Comparison of ENCODE assay signal across 1 cellular context in the genomic region with DNA sequence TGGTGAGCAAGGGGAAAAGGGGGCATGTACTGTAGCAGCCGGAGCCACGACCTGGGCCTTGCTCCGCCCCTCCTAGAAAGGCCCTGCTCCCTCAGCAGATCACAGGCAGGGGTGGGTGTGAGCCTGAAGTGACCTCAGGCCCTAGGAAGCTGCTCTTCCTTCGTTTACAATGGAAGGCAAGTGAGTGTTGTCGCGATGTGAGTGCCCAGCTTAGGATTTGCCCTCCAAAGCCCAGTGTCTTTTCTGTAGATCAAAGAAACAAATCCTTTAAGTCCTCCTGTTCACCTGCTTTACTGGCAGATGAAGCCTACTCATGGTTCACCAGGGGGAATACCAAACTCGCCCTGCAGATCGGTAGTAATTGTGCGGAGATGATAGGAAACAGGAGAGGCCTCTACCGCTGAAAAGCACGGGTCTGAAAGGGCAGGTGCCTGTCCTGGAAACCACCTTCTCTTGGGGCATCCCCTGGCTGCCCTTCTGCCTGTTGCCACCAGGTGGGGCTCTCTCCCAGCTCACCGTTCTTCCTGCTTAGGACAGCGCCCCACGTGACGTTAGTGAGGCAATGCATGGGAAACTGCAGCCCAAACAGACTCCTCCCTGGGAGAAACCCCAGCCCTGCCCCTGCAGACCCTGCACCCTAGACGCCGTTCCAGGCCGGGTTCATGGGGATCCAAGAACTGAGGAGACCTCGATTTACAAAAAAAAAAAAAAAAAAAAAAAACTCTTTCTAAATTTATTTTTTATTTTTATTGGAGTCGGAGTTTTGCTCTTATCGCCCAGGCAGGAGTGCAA.
A peak's percentile ranks its signal among the peaks of the same experiment; 100 is the strongest.
TF ChIP-seq lines count a peak whose summit lies in the region.

No MANE protein-coding gene starts in this region.

TF ChIP-seq in A549, 52 proteins besides CTCF, POLR2A, EP300 and RAD21 (continued from another document):
- TF ChIP-seq REST (IDR thresholded peaks at IDR 0.05) = no peak
- no peak for TF ChIP-seq ZC3H11A (IDR thresholded peaks at IDR 0.05)
- no peak for TF ChIP-seq PHF8 (IDR thresholded peaks at IDR 0.05; ENCODE audit: borderline replicate concordance, low read depth)
- TF ChIP-seq CBX2 (IDR thresholded peaks at IDR 0.05; ENCODE audit: borderline replicate concordance, low read depth) = no peak
- no peak for TF ChIP-seq FOSB (CRISPR knock-in tag; IDR thresholded peaks at IDR 0.05)
- no peak for TF ChIP-seq RFX5 (IDR thresholded peaks at IDR 0.05)
- TF ChIP-seq CBX8 (IDR thresholded peaks at IDR 0.05) = no peak
- TF ChIP-seq ZFP36 (IDR thresholded peaks at IDR 0.05; ENCODE audit: borderline replicate concordance, partially characterized antibody) = no peak
- TF ChIP-seq, protein P1, sequence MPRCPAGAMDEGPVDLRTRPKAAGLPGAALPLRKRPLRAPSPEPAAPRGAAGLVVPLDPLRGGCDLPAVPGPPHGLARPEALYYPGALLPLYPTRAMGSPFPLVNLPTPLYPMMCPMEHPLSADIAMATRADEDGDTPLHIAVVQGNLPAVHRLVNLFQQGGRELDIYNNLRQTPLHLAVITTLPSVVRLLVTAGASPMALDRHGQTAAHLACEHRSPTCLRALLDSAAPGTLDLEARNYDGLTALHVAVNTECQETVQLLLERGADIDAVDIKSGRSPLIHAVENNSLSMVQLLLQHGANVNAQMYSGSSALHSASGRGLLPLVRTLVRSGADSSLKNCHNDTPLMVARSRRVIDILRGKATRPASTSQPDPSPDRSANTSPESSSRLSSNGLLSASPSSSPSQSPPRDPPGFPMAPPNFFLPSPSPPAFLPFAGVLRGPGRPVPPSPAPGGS (IDR thresholded peaks at IDR 0.05) = no peak
- no peak for TF ChIP-seq HDAC2 (IDR thresholded peaks at IDR 0.05)
- no peak for TF ChIP-seq ZSCAN20 (CRISPR knock-in tag; IDR thresholded peaks at IDR 0.05)
- TF ChIP-seq EHF (CRISPR knock-in tag; IDR thresholded peaks at IDR 0.05) = no peak
- TF ChIP-seq FOXS1 (CRISPR knock-in tag; IDR thresholded peaks at IDR 0.05) = no peak
- TF ChIP-seq EHMT2 (IDR thresholded peaks at IDR 0.05; ENCODE audit: low read depth) = no peak
- TF ChIP-seq CEBPB (IDR thresholded peaks at IDR 0.05) = peak; percentile 33 to 81; a peak in 3 of 4 replicates
- TF ChIP-seq CHD4 (IDR thresholded peaks at IDR 0.05; ENCODE audit: borderline replicate concordance) = no peak
- TF ChIP-seq TP53 (CRISPR knock-in tag; IDR thresholded peaks at IDR 0.05) = no peak
- no peak for TF ChIP-seq POLR2AphosphoS2 (conservative IDR thresholded peaks at IDR 0.05; ENCODE audit: low read length)
- TF ChIP-seq, protein P2, sequence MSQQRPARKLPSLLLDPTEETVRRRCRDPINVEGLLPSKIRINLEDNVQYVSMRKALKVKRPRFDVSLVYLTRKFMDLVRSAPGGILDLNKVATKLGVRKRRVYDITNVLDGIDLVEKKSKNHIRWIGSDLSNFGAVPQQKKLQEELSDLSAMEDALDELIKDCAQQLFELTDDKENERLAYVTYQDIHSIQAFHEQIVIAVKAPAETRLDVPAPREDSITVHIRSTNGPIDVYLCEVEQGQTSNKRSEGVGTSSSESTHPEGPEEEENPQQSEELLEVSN (IDR thresholded peaks at IDR 0.05; ENCODE audit: borderline replicate concordance, low read depth) = no peak
- no peak for TF ChIP-seq HOXA7 (CRISPR knock-in tag; IDR thresholded peaks at IDR 0.05)
- peak; percentile 71 for TF ChIP-seq MAX (IDR thresholded peaks at IDR 0.05)
- TF ChIP-seq PBX3 (IDR thresholded peaks at IDR 0.05) = no peak
- no peak for TF ChIP-seq HES2 (IDR thresholded peaks at IDR 0.05)
- TF ChIP-seq MYC (IDR thresholded peaks at IDR 0.05; ENCODE audit: borderline replicate concordance, low read length) = no peak
- TF ChIP-seq SMC3 (IDR thresholded peaks at IDR 0.05) = peak; percentile 80
- TF ChIP-seq HEYL (CRISPR knock-in tag; IDR thresholded peaks at IDR 0.05) = no peak
- TF ChIP-seq, protein P3, sequence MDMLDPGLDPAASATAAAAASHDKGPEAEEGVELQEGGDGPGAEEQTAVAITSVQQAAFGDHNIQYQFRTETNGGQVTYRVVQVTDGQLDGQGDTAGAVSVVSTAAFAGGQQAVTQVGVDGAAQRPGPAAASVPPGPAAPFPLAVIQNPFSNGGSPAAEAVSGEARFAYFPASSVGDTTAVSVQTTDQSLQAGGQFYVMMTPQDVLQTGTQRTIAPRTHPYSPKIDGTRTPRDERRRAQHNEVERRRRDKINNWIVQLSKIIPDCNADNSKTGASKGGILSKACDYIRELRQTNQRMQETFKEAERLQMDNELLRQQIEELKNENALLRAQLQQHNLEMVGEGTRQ (IDR thresholded peaks at IDR 0.05) = peak; percentile 91
- TF ChIP-seq NPAS2 (CRISPR knock-in tag; IDR thresholded peaks at IDR 0.05; ENCODE audit: borderline replicate concordance) = 0 out of 2 replicates have a peak, but pooled peaks have one; percentile 11
- no peak for TF ChIP-seq MAZ (IDR thresholded peaks at IDR 0.05; ENCODE audit: borderline replicate concordance, low read depth, low read length)
- no peak for TF ChIP-seq MAFK (IDR thresholded peaks at IDR 0.05; ENCODE audit: partially characterized antibody)
- TF ChIP-seq SREBF2 (IDR thresholded peaks at IDR 0.05) = no peak
- TF ChIP-seq JUN (IDR thresholded peaks at IDR 0.05) = no peak
